In the genomic region with DNA sequence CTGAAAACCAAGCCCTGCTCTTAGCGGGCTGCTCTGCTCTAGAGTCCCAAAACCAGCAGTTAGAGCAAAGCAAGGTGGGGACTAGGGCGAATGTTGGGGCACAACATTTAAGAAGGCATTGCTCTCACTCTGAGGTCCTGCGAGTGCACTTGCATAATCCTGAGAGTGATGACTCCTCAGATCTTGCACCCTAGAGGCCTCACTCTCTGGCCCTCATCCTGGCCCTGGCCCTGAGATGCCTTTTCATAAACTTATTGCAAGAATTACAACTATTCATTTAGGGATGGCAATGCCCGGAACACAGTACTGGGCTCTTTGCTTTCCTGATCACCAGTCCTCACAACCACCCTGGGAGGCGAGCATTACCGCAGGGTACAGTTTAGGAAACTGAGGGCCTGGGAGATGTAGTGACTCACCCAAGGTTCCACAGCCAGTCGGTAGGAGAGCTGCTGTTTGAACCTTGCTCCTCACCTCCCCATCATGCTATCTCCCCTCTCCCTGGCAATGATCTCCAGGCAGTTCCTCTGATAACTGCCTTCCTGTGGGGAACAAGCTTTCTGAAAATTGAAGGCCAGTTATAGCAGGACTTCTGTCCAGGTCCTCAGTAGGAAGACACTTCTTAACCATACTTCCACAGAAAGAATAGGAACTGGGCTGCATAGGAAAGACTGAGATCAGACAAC, we compare ENCODE assay signal across 15 cellular contexts.
A peak's percentile ranks its signal among the peaks of the same experiment; 100 is the strongest.
DNase-seq lines count a peak whose midpoint lies in the region; ATAC-seq and TF ChIP-seq lines count a peak whose summit lies in the region.
"Had no signal": no experiment of that assay in that cellular context is flagged by ENCODE, and none has a peak within 500 bp of the region (broad histone marks: within the 10 kb centered on the region; RNA-seq: fewer than 3 reads in every experiment).

No MANE protein-coding gene starts in this region.

- no peak for TF ChIP-seq EP300 in gastroesophageal sphincter (IDR thresholded peaks at IDR 0.05)
- TF ChIP-seq EP300 in ovary (IDR thresholded peaks at IDR 0.05), result no peak

- ATAC-seq in gastroesophageal sphincter (peak; percentile 60), HG03095 (IDR thresholded peaks at IDR 0.05; ENCODE audit: unreplicated experiment) (no peak)

- no peak overlapping the region for H3K4me3 ChIP-seq in adrenal gland
- no peak overlapping the region for H3K4me3 ChIP-seq in gastroesophageal sphincter
- H3K4me3 ChIP-seq in ovary, result no peak overlapping the region
- no peak overlapping the region for H3K4me3 ChIP-seq in urinary bladder (ENCODE audit: low read depth, low read length)
- H3K4me3 ChIP-seq: SJSA1 had no signal

- DNase-seq in adrenal gland (peak in 6 of 7 donors; percentile 63 to 84 (median 76)), ovary (peak in 1 of 5 donors; percentile 51), NCI-H748 treated with DMSO at 0.1 percent for 48 hours (lab: John Stamatoyannopoulos, UW) (no peak), NCI-H1436 (lab: John Stamatoyannopoulos, UW) (no peak)
- DNase-seq in activated CD4-positive, alpha-beta T cell treated with anti-CD3 and anti-CD28 coated beads, Interleukin-2, amount 50 U/mL, for 4 hours, result no peak
- DNase-seq: activated CD4-positive, CD25-positive, alpha-beta regulatory T cell treated with anti-CD3 and anti-CD28 coated beads, Interleukin-2, amount 50 U/mL, for 72 hours; activated gamma-delta T cell treated with Interleukin-2 at 50 U/mL for 16 hours; DMS79 treated with DMSO at 0.1 percent for 48 hours; effector memory CD4-positive, alpha-beta T cell; NCI-H524 treated with DMSO at 0.1 percent for 48 hours; nucleus accumbens had no signal

- H3K4me1 ChIP-seq in adrenal gland (replicated peaks in 1 of 2), result peaks cover 76 to 93% of the 10 kb centered on the region in 2 donors
- peaks cover 68 to 100% (median 98%) of the 10 kb centered on the region in 3 donors for H3K4me1 ChIP-seq in gastroesophageal sphincter
- peaks cover 67% of the 10 kb centered on the region for H3K4me1 ChIP-seq in ovary (ENCODE audit: insufficient read depth)
- no peaks in the 10 kb centered on the region for H3K4me1 ChIP-seq in urinary bladder (ENCODE audit: insufficient read depth)

- H3K27me3 ChIP-seq in adrenal gland (no peaks in the 10 kb centered on the region), gastroesophageal sphincter (no peaks in the 10 kb centered on the region), ovary (no peaks in the 10 kb centered on the region)
- H3K27me3 ChIP-seq: SJSA1 had no signal

- 28 to 44% (median 41%) methylated on average over 4 to 7 of the region's 7 CpGs for WGBS in adrenal gland, 4 donors
- WGBS in gastroesophageal sphincter (ENCODE audit: low coverage in 1 of 2), 2 donors, result 20% methylated on average over 1 to 3 of the region's 7 CpGs
- WGBS in ovary, 3 donors, result 55 to 73% (median 55%) methylated on average over 7 of the region's 7 CpGs
- 59% methylated on average over 7 of the region's 7 CpGs for WGBS in urinary bladder

- H3K27ac ChIP-seq in adrenal gland (peak overlapping the region; percentile 62 to 98 (median 76)), gastroesophageal sphincter (peak overlapping the region; percentile 97 to 99 (median 97)), ovary (peak overlapping the region; percentile 72 to 76), urinary bladder (ENCODE audit: low read depth) (peak overlapping the region; percentile 43)
- H3K27ac ChIP-seq: SJSA1 had no signal

- no peaks in the 10 kb centered on the region for H3K9me3 ChIP-seq in adrenal gland (replicated peaks in 1 of 3)
- H3K9me3 ChIP-seq in gastroesophageal sphincter, result no peaks in the 10 kb centered on the region
- H3K9me3 ChIP-seq in ovary, result no peaks in the 10 kb centered on the region
- H3K9me3 ChIP-seq: SJSA1 had no signal

- TF ChIP-seq CTCF in adrenal gland (IDR thresholded peaks at IDR 0.05) (no peak), gastroesophageal sphincter (IDR thresholded peaks at IDR 0.05) (no peak), ovary (IDR thresholded peaks at IDR 0.05) (no peak)

- H3K36me3 ChIP-seq in adrenal gland (replicated peaks in 1 of 2), result peaks cover 0 to 11% of the 10 kb centered on the region in 2 donors
- peaks cover 0 to 16% of the 10 kb centered on the region in 2 donors for H3K36me3 ChIP-seq in gastroesophageal sphincter
- H3K36me3 ChIP-seq in ovary, result no peaks in the 10 kb centered on the region
- H3K36me3 ChIP-seq in urinary bladder (ENCODE audit: insufficient read depth), result no peaks in the 10 kb centered on the region
- H3K36me3 ChIP-seq: SJSA1 had no signal

- TF ChIP-seq POLR2A in adrenal gland (IDR thresholded peaks at IDR 0.05) (peak in 1 of 2 donors; percentile 27), gastroesophageal sphincter (IDR thresholded peaks at IDR 0.05) (no peak), ovary (IDR thresholded peaks at IDR 0.05) (no peak)

- intact Hi-C loops in adrenal gland (cut with DNase I), result no loop called here
- intact Hi-C loops in ovary (cut with DNase I), result no loop called here

Comparison
In these comparisons a context has a peak if more than half of its experiments do, and no peak if none do; other contexts are left out.
1. DNase-seq: peak in adrenal gland (6 of 7); none in NCI-H748 treated with DMSO at 0.1 percent for 48 hours (single experiment), activated CD4-positive, alpha-beta T cell treated with anti-CD3 and anti-CD28 coated beads, Interleukin-2, amount 50 U/mL, for 4 hours (0 of 2) and NCI-H1436 (single experiment).
2. H3K27ac ChIP-seq: peak in every context shown above with its lines; median percentile 97 in gastroesophageal sphincter; 76 in adrenal gland; 74 in ovary; 43 in urinary bladder.